ENCODE assay signal across 8 cellular contexts in the genomic region with DNA sequence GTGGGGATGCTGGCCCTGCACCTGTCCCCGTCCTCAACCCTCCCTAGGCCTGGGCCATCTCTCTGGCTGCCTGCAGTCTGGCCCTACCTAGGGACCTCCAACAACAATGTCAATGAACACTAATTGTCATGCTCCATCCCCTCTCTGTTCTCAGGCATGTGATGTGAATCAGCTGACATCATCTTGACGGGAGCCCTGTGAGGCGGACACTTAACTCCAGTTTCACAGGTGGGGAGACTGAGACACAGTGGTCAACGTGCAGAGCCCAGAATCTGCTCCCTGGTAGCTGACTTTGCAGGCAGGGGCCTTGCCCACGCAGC. TPM values are rescaled to one million over a fixed set of nuclear protein-coding genes. Genes with fewer than 3 reads are reported as not detected.
DNase-seq lines count a peak whose midpoint lies in the region; ATAC-seq, FAIRE-seq and TF ChIP-seq lines count a peak whose summit lies in the region.

No MANE protein-coding gene starts in this region.

- no peak for TF ChIP-seq POLR2A in esophagus muscularis mucosa (IDR thresholded peaks at IDR 0.05; ENCODE audit: low read depth)

- H3K4me1 ChIP-seq in Caco-2 (peaks cover 28% of the 10 kb centered on the region), SJCRH30 (peaks cover 31% of the 10 kb centered on the region), esophagus muscularis mucosa (peaks cover 26 to 48% (median 41%) of the 10 kb centered on the region in 4 donors), pancreas (peaks cover 0 to 5% (median 4%) of the 10 kb centered on the region in 3 donors)

- H3K36me3 ChIP-seq in Caco-2 (ENCODE audit: control insufficient read depth, insufficient read depth, low read length) (no peaks in the 10 kb centered on the region), SJCRH30 (no peaks in the 10 kb centered on the region), esophagus muscularis mucosa (no peaks in the 10 kb centered on the region), pancreas (no peaks in the 10 kb centered on the region)

- H3K27me3 ChIP-seq in Caco-2 (replicated peaks; ENCODE audit: control insufficient read depth, insufficient read depth, low read length) (no peaks in the 10 kb centered on the region), SJCRH30 (no peaks in the 10 kb centered on the region), esophagus muscularis mucosa (peaks cover 0 to 10% (median 0%) of the 10 kb centered on the region in 4 donors), pancreas (no peaks in the 10 kb centered on the region)

- H3K9me3 ChIP-seq in Caco-2 (no peaks in the 10 kb centered on the region), SJCRH30 (replicated peaks) (no peaks in the 10 kb centered on the region), esophagus muscularis mucosa (no peaks in the 10 kb centered on the region), pancreas (no peaks in the 10 kb centered on the region)

- H3K27ac Mint-ChIP-seq in Caco-2 (ENCODE audit: unreplicated experiment) = peak overlapping the region; percentile 16

- peak overlapping the region; percentile 52 for H3K27ac ChIP-seq in SJCRH30
- H3K27ac ChIP-seq in esophagus muscularis mucosa (replicated peaks in 1 of 4) = peak overlapping the region; percentile 84 to 87 (median 86)
- peak overlapping the region; percentile 51 to 83 (median 70) for H3K27ac ChIP-seq in pancreas

- POLR2A ChIA-PET in Caco-2 (lab: Charles Lee) = interaction anchor here (0.6 to 1.9 kb wide), 11 partner anchors 10 to 541 kb away, joined by 3 to 11 read pairs (median 6); partner anchors contain the start of genes OPRL1, PPDPF, RGS19 and SAMD10

- H3K4me3 ChIP-seq in Caco-2 (ENCODE audit: low read depth, low read length) (peak overlapping the region; percentile 74), SJCRH30 (peak overlapping the region; percentile 76), esophagus muscularis mucosa (peak overlapping the region; percentile 78 to 93 (median 82)), pancreas (peak overlapping the region; percentile 79 to 92 (median 87))

- peak overlapping the region; percentile 81 for H3K4me3 Mint-ChIP-seq in Caco-2 (ENCODE audit: unreplicated experiment)

- intact Hi-C loops in Caco-2 (cut with micrococcal nuclease; ENCODE audit: unreplicated experiment) (loop anchor here (2.0 to 10.0 kb wide), 3 partner anchors 17 to 167 kb away; partner anchors contain the start of genes DNAJC5, PRPF6 and RGS19), esophagus muscularis mucosa (cut with DNase I) (no loop called here), pancreas (cut with DNase I) (no loop called here)

- no peaks in the 10 kb centered on the region for H3K36me3 Mint-ChIP-seq in Caco-2 (ENCODE audit: insufficient read depth, unreplicated experiment)

- no peak for TF ChIP-seq EP300 in esophagus muscularis mucosa (IDR thresholded peaks at IDR 0.05)

- DNase-seq in Caco-2 (no peak), SJCRH30 (no peak), esophagus muscularis mucosa (ENCODE audit: extremely low spot score) (no peak), pancreas (no peak), DMS53 treated with DMSO at 0.1 percent for 48 hours (lab: John Stamatoyannopoulos, UW; ENCODE audit: unreplicated experiment) (no peak), G401 (ENCODE audit: low spot score) (no peak)

- CTCF ChIA-PET in Caco-2 (lab: Charles Lee) = interaction anchor here (0.9 to 6.2 kb wide), 16 partner anchors 8 to 525 kb away, joined by 3 to 101 read pairs (median 6); partner anchors contain the start of genes C20orf204, LKAAEAR1, OPRL1 and PRPF6

- peaks cover 28% of the 10 kb centered on the region for H3K4me1 Mint-ChIP-seq in Caco-2 (ENCODE audit: low read depth, unreplicated experiment)

- 100% methylated on average over 1 of the region's 5 CpGs for WGBS in esophagus muscularis mucosa
- WGBS in pancreas, 2 donors = 55 to 59% methylated on average over 5 of the region's 5 CpGs

- H3K9me3 Mint-ChIP-seq in Caco-2 (ENCODE audit: unreplicated experiment) = no peaks in the 10 kb centered on the region

- no peaks in the 10 kb centered on the region for H3K27me3 Mint-ChIP-seq in Caco-2 (ENCODE audit: insufficient read depth, unreplicated experiment)

- BruUV-seq in Caco-2 (replicated peaks; lab: Mats Ljungman, UMichigan) = TSS peak; percentile 93

- TF ChIP-seq CTCF in Caco-2 (IDR thresholded peaks at IDR 0.05; ENCODE audit: insufficient read depth in 1 of 2, low read depth in 1 of 2, low read length in 1 of 2, severe bottlenecking in 1 of 2, unreplicated experiment in 1 of 2) = no peak
- no peak for TF ChIP-seq CTCF in esophagus muscularis mucosa (IDR thresholded peaks at IDR 0.05)
- no peak for TF ChIP-seq CTCF in pancreas (IDR thresholded peaks at IDR 0.05)

- peak in 1 of 4 donors; percentile 0 for ATAC-seq in pancreas
- no peak for ATAC-seq in HG03439 (IDR thresholded peaks at IDR 0.05; ENCODE audit: unreplicated experiment)
- ATAC-seq in HG03097 (IDR thresholded peaks at IDR 0.05; ENCODE audit: low FRiP score, unreplicated experiment) = no peak

- in situ Hi-C loops in G401 (cut with HindIII; ENCODE audit: low sequenced_read_pairs) = no loop called here

- no peak for FAIRE-seq in pancreas (lab: Jason Lieb, UNC)

RNA-seq across cellular contexts. Expression of gene TCEA2, which starts 0.8 kb away (rescaled TPM):
- total RNA-seq in Caco-2 (2022) (39.9 and 48.3 TPM in 2 replicates), esophagus muscularis mucosa (10 to 100 TPM; 22.8 to 59.0 (median 43.6) TPM), pancreas (10 to 100 TPM; 11.6 to 24.5 (median 13.9) TPM)
- 12.6 and 16.9 TPM in 2 replicates for total RNA-seq in SJCRH30 (2014; rRNA removed; shearing (Covaris generic))
- polyA plus RNA-seq in pancreas = 10 to 100 TPM; 35.7 to 52.9 TPM
- total RNA-seq in G401 (2014; rRNA removed; shearing (Covaris generic)) = 29.2 and 44.0 TPM in 2 replicates

RNA-seq across cellular contexts. Expression of gene SOX18, which starts 12.8 kb away (rescaled TPM):
- total RNA-seq in Caco-2 (2022) = 0.44 and 0.84 TPM in 2 replicates
- total RNA-seq in SJCRH30 (2014; rRNA removed; shearing (Covaris generic)) = 0.13 and 0.14 TPM in 2 replicates
- 10 to 100 TPM in 2 of 4 donors, 1 to 10 TPM in 2; 5.6 to 19.0 (median 12.8) TPM for total RNA-seq in esophagus muscularis mucosa
- 1 to 10 TPM; 3.7 to 9.1 (median 5.2) TPM for total RNA-seq in pancreas
- 1 to 10 TPM; 6.1 to 6.4 TPM for polyA plus RNA-seq in pancreas
- total RNA-seq in G401 (2014; rRNA removed; shearing (Covaris generic)) = 1.2 TPM in 1 of 2 replicates, not detected in the other

RNA-seq across cellular contexts. Expression of gene RGS19, which starts 17.1 kb away (rescaled TPM):
- total RNA-seq in Caco-2 (2022) = 29.3 and 34.3 TPM in 2 replicates
- 17.2 and 18.8 TPM in 2 replicates for total RNA-seq in SJCRH30 (2014; rRNA removed; shearing (Covaris generic))
- 10 to 100 TPM; 11.4 to 17.7 (median 12.7) TPM for total RNA-seq in esophagus muscularis mucosa
- 10 to 100 TPM in 1 of 6 donors, 1 to 10 TPM in 5; 3.2 to 11.9 (median 4.1) TPM for total RNA-seq in pancreas
- polyA plus RNA-seq in pancreas = 1 to 10 TPM; 7.5 to 8.9 TPM
- total RNA-seq in G401 (2014; rRNA removed; shearing (Covaris generic)) = 32.9 and 33.4 TPM in 2 replicates

RNA-seq across cellular contexts. Expression of gene OPRL1, which starts 17.6 kb away (rescaled TPM):
- 0.51 and 0.59 TPM in 2 replicates for total RNA-seq in Caco-2 (2022)
- 0.28 and 0.43 TPM in 2 replicates for total RNA-seq in SJCRH30 (2014; rRNA removed; shearing (Covaris generic))
- 1 to 10 TPM in 1 of 4 donors, under 1 TPM in 3; 0.42 to 1.4 (median 0.87) TPM for total RNA-seq in esophagus muscularis mucosa
- 1 to 10 TPM in 3 of 6 donors, under 1 TPM in 3; 0.25 to 2.2 (median 1.1) TPM for total RNA-seq in pancreas
- polyA plus RNA-seq in pancreas = under 1 TPM; 0.49 to 0.94 TPM
- total RNA-seq in G401 (2014; rRNA removed; shearing (Covaris generic)) = 4.2 and 5.0 TPM in 2 replicates

RNA-seq across cellular contexts. Expression of gene LKAAEAR1, which starts 22.0 kb away (rescaled TPM):
- total RNA-seq in Caco-2 (2022) (not detected in 2 replicates), esophagus muscularis mucosa (not detected), pancreas (under 1 TPM in 2 of 6 donors, not detected in 4; 0.22 to 0.24 TPM)
- total RNA-seq in SJCRH30 (2014; rRNA removed; shearing (Covaris generic)) = not detected in 2 replicates
- polyA plus RNA-seq in pancreas = not detected
- not detected in 2 replicates for total RNA-seq in G401 (2014; rRNA removed; shearing (Covaris generic))
